Comparison of ENCODE assay signal across 8 cellular contexts in genomic region chr2:29314816-29315571, GRCh38.
DNase-seq lines count a peak whose midpoint lies in the region; ATAC-seq and TF ChIP-seq lines count a peak whose summit lies in the region.

No MANE protein-coding gene starts in this region.

- DNase-seq in BE2C, result peak; percentile 66
- no peak for DNase-seq in chondrocyte (ENCODE audit: low spot score)
- peak in 7 of 10 donors; percentile 20 to 89 (median 39) for DNase-seq in posterior cingulate gyrus
- DNase-seq in NCI-H345 (lab: John Stamatoyannopoulos, UW), result no peak
- no peak for DNase-seq in ascending aorta (ENCODE audit: low spot score in 2 of 2)

- no peaks in the 10 kb centered on the region for H3K9me3 ChIP-seq in BE2C
- H3K9me3 ChIP-seq in ascending aorta, result no peaks in the 10 kb centered on the region

- H3K27ac Mint-ChIP-seq in chondrocyte (ENCODE audit: unreplicated experiment), result no peak overlapping the region

- ATAC-seq in GM19395 (IDR thresholded peaks at IDR 0.05; ENCODE audit: unreplicated experiment), result peak; percentile 77
- ATAC-seq in HG03457 (IDR thresholded peaks at IDR 0.05; ENCODE audit: unreplicated experiment), result peak; percentile 74

- peaks cover 5% of the 10 kb centered on the region for H3K4me1 Mint-ChIP-seq in chondrocyte (ENCODE audit: low read depth)

- H3K4me3 Mint-ChIP-seq in chondrocyte (ENCODE audit: unreplicated experiment), result peak overlapping the region; percentile 45

- H3K27ac ChIP-seq in ascending aorta, result no peak overlapping the region

- H3K36me3 ChIP-seq in BE2C (no peaks in the 10 kb centered on the region), ascending aorta (no peaks in the 10 kb centered on the region)

- H3K36me3 Mint-ChIP-seq in chondrocyte (ENCODE audit: low read depth), result no peaks in the 10 kb centered on the region

- H3K4me1 ChIP-seq in BE2C (peaks cover 22% of the 10 kb centered on the region), ascending aorta (no peaks in the 10 kb centered on the region)

- H3K9me3 Mint-ChIP-seq in chondrocyte (ENCODE audit: low read depth), result no peaks in the 10 kb centered on the region

- H3K27me3 Mint-ChIP-seq in chondrocyte (ENCODE audit: low read depth), result peaks cover 27% of the 10 kb centered on the region

- H3K4me3 ChIP-seq in BE2C (ENCODE audit: low read depth, low read length) (no peak overlapping the region), WI38 (ENCODE audit: low read depth, low read length) (peak overlapping the region; percentile 29; the same call in 1 of the 2 replicates), ascending aorta (no peak overlapping the region)

- intact Hi-C loops in posterior cingulate gyrus (cut with DNase I), result no loop called here
- intact Hi-C loops in ascending aorta (cut with DNase I), result no loop called here

- TF ChIP-seq CTCF in BE2C (IDR thresholded peaks at IDR 0.05; ENCODE audit: low read depth, low read length), result peak; percentile 40
- TF ChIP-seq CTCF in WI38 (IDR thresholded peaks at IDR 0.05; ENCODE audit: low read depth, low read length), result 0 out of 2 replicates have a peak, but pooled peaks have one; percentile 13
- peak; percentile 36 for TF ChIP-seq CTCF in chondrocyte (IDR thresholded peaks at IDR 0.05)
- TF ChIP-seq CTCF in ascending aorta (IDR thresholded peaks at IDR 0.05), result no peak

- no peaks in the 10 kb centered on the region for H3K27me3 ChIP-seq in BE2C
- no peaks in the 10 kb centered on the region for H3K27me3 ChIP-seq in ascending aorta

Comparison
In these comparisons a context has a peak if more than half of its experiments do, and no peak if none do; other contexts are left out.
1. DNase-seq: peak in BE2C (single experiment) and posterior cingulate gyrus (7 of 10); none in chondrocyte (single experiment), NCI-H345 (single experiment) and ascending aorta (0 of 2).
2. CTCF ChIP-seq: peak in BE2C (single experiment), WI38 (single experiment) and chondrocyte (single experiment); none in ascending aorta (0 of 3).